Comparison of ENCODE assay signal across 1 cellular context in genomic region chr9:114139061-114139460, GRCh38.
TF ChIP-seq lines count a peak whose summit lies in the region.

No MANE protein-coding gene starts in this region.

TF ChIP-seq in HepG2, 621 proteins besides CTCF, POLR2A, EP300 and RAD21:
- TF ChIP-seq HOXA7 (CRISPR knock-in tag; IDR thresholded peaks at IDR 0.05) (no peak), YEATS2 (CRISPR knock-in tag; IDR thresholded peaks at IDR 0.05; ENCODE audit: borderline replicate concordance) (0 out of 2 replicates have a peak, but pooled peaks have one; percentile 12), ZNF7 (CRISPR knock-in tag; IDR thresholded peaks at IDR 0.05) (no peak)
